In genomic region chr2:133200684-133201421, GRCh38 we compare ENCODE assay signal across 13 cellular contexts.
DNase-seq lines count a peak whose midpoint lies in the region; ATAC-seq and TF ChIP-seq lines count a peak whose summit lies in the region.
"Had no signal": no experiment of that assay in that cellular context is flagged by ENCODE, and none has a peak within 500 bp of the region (broad histone marks: within the 10 kb centered on the region; RNA-seq: fewer than 3 reads in every experiment).

No MANE protein-coding gene starts in this region.

- H3K27ac Mint-ChIP-seq in T-cell, result no peak overlapping the region
- H3K27ac Mint-ChIP-seq: activated T-helper 17 cell treated with anti-CD3 and anti-CD28 coated beads, Interleukin-2, amount 50 U/mL, for 72 hours had no signal

- no peaks in the 10 kb centered on the region for H3K27me3 ChIP-seq in SJSA1 (replicated peaks)
- H3K27me3 ChIP-seq: dorsolateral prefrontal cortex had no signal

- no peaks in the 10 kb centered on the region for H3K36me3 Mint-ChIP-seq in T-cell

- no peaks in the 10 kb centered on the region for H3K9me3 ChIP-seq in SJSA1 (replicated peaks)

- peaks cover 6 to 19% (median 8%) of the 10 kb centered on the region in 3 donors for H3K9me3 Mint-ChIP-seq in T-cell

- POLR2A ChIA-PET in T-cell (lab: Charles Lee), result no interaction called here

- no peaks in the 10 kb centered on the region for H3K27me3 Mint-ChIP-seq in T-cell
- H3K27me3 Mint-ChIP-seq: activated T-helper 17 cell treated with anti-CD3 and anti-CD28 coated beads, Interleukin-2, amount 50 U/mL, for 72 hours had no signal

- H3K36me3 ChIP-seq in SJSA1, result no peaks in the 10 kb centered on the region

- H3K4me1 ChIP-seq in SJSA1 (replicated peaks), result peaks cover 32% of the 10 kb centered on the region

- no peaks in the 10 kb centered on the region for H3K4me1 Mint-ChIP-seq in T-cell
- H3K4me1 Mint-ChIP-seq: activated T-helper 17 cell treated with anti-CD3 and anti-CD28 coated beads, Interleukin-2, amount 50 U/mL, for 72 hours had no signal

- TF ChIP-seq CTCF in GM20000 (IDR thresholded peaks at IDR 0.05; ENCODE audit: extremely low read depth, missing control alignments), result no peak

- ATAC-seq in HG03280 (IDR thresholded peaks at IDR 0.05; ENCODE audit: unreplicated experiment) (no peak), T-cell (replicated peaks in 1 of 4) (no peak)
- ATAC-seq: activated T-helper 17 cell treated with anti-CD3 and anti-CD28 coated beads, Interleukin-2, amount 50 U/mL, for 72 hours; left colon had no signal

- peak; percentile 77 for DNase-seq in GM03348 (ENCODE audit: low spot score)
- DNase-seq in SJSA1 (ENCODE audit: low read depth in 1 of 2, low spot score in 2 of 2), result peak; percentile 67 to 72
- DNase-seq in fibroblast of gingiva (ENCODE audit: low read depth), result peak; percentile 82
- DNase-seq in pulmonary artery endothelial cell (ENCODE audit: low read depth, low spot score), result peak; percentile 4
- DNase-seq in activated gamma-delta T cell (lab: John Stamatoyannopoulos, UW), result no peak
- DNase-seq in GM20000 (ENCODE audit: low spot score), result no peak
- no peak for DNase-seq in T-cell
- DNase-seq: dorsolateral prefrontal cortex, left colon, NCI-H2081, posterior cingulate gyrus had no signal

- peak overlapping the region; percentile 89 for H3K27ac ChIP-seq in SJSA1
- H3K27ac ChIP-seq: dorsolateral prefrontal cortex had no signal

- H3K4me3 ChIP-seq in SJSA1, result no peak overlapping the region
- H3K4me3 ChIP-seq: dorsolateral prefrontal cortex had no signal

- CTCF ChIA-PET in T-cell (lab: Charles Lee), result no interaction called here

- no peak overlapping the region for H3K4me3 Mint-ChIP-seq in T-cell
- H3K4me3 Mint-ChIP-seq: activated T-helper 17 cell treated with anti-CD3 and anti-CD28 coated beads, Interleukin-2, amount 50 U/mL, for 72 hours had no signal

Comparison
In these comparisons a context has a peak if more than half of its experiments do, and no peak if none do; other contexts are left out.
1. DNase-seq: peak in GM03348 (single experiment), SJSA1 (2 of 2), fibroblast of gingiva (single experiment) and pulmonary artery endothelial cell (single experiment); none in activated gamma-delta T cell (single experiment), GM20000 (single experiment) and T-cell (0 of 34).